ENCODE assay signal across 19 cellular contexts in the genomic region with DNA sequence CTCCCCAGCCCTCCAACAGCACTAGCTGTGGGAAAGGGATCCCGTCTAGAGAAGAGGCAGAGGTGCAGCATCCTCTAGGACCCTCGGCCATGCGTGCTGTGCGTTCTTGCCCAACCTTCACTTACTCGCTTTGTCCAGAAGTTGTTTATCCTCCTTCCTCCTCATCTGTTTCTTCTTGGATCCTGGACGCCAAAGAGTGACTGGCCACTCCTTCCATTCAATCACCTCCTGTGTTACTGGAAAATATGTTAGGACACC.
A peak's percentile ranks its signal among the peaks of the same experiment; 100 is the strongest.
DNase-seq lines count a peak whose midpoint lies in the region; ATAC-seq, FAIRE-seq and TF ChIP-seq lines count a peak whose summit lies in the region.
"Had no signal": no experiment of that assay in that cellular context is flagged by ENCODE, and none has a peak within 500 bp of the region (broad histone marks: within the 10 kb centered on the region; RNA-seq: fewer than 3 reads in every experiment).

No MANE protein-coding gene starts in this region.

- peak overlapping the region; percentile 76 for H4K5ac ChIP-seq in IMR-90 (ENCODE audit: low read depth, low read length)

- TF ChIP-seq EP300 in stomach (IDR thresholded peaks at IDR 0.05) = no peak

- no TSS peak for BruUV-seq in IMR-90 (replicated peaks; lab: Mats Ljungman, UMichigan)

- H3K27me3 Mint-ChIP-seq in neural crest cell (ENCODE audit: low read depth) = no peaks in the 10 kb centered on the region
- no peaks in the 10 kb centered on the region for H3K27me3 Mint-ChIP-seq in T-helper 2 cell treated with Interferon-gamma antibody and Interleukin-4, amounts not matched to agents 5 μg/mL and 100 μg/mL, for 36 hours (ENCODE audit: low read depth)
- H3K27me3 Mint-ChIP-seq: activated B cell treated with CpG ODN at 0.5 μM for 24 hours had no signal

- no peaks in the 10 kb centered on the region for H3K79me1 ChIP-seq in IMR-90 (ENCODE audit: low read depth in 1 of 2, low read length in 2 of 2)

- intact Hi-C loops in IMR-90 (cut with micrococcal nuclease) = loop anchor here (10.0 kb wide), 2 partner anchors 108 to 258 kb away; no protein-coding TSS in a partner anchor
- intact Hi-C loops in stomach (cut with DNase I; ENCODE audit: low total_unique reads) = no loop called here

- peak overlapping the region; percentile 96 for H2BK120ac ChIP-seq in IMR-90 (ENCODE audit: low read depth, low read length)

- H3K36me3 Mint-ChIP-seq in neural crest cell (ENCODE audit: low read depth) = no peaks in the 10 kb centered on the region
- H3K36me3 Mint-ChIP-seq in T-helper 2 cell treated with Interferon-gamma antibody and Interleukin-4, amounts not matched to agents 5 μg/mL and 100 μg/mL, for 36 hours (ENCODE audit: low read depth) = no peaks in the 10 kb centered on the region

- H3K4me3 ChIP-seq in IMR-90 (ENCODE audit: insufficient read depth, low read depth, low read length) (no peak overlapping the region), duodenal mucosa (ENCODE audit: low read depth in 1 of 2, low read length in 2 of 2) (no peak overlapping the region), stomach (no peak overlapping the region)
- H3K4me3 ChIP-seq: mucosa of descending colon, ovary had no signal

- CTCF ChIA-PET in IMR-90 (lab: Yijun Ruan, JAX) = no interaction called here

- dilution Hi-C loops in IMR-90 (cut with HindIII; ENCODE audit: low sequenced_read_pairs, unreplicated experiment) = no loop called here

- peak overlapping the region; percentile 66 for H2AK9ac ChIP-seq in IMR-90 (replicated peaks; ENCODE audit: low read depth, low read length, poor library complexity)

- peak overlapping the region; percentile 96; the same call in 2 of the 3 replicates for H2BK15ac ChIP-seq in IMR-90 (ENCODE audit: low read depth, low read length)

- peak overlapping the region; percentile 86 for H2BK5ac ChIP-seq in IMR-90 (ENCODE audit: low read depth, low read length, poor library complexity, severe bottlenecking)

- peak overlapping the region; percentile 81 for H3K14ac ChIP-seq in IMR-90 (replicated peaks; ENCODE audit: low read depth, low read length)

- peak overlapping the region; percentile 19; the same call in 1 of the 2 replicates for H3K56ac ChIP-seq in IMR-90 (ENCODE audit: extremely low read depth, insufficient read depth, low read length)

- peak overlapping the region; percentile 72 for H2AFZ ChIP-seq in IMR-90 (replicated peaks; ENCODE audit: low read length, poor library complexity)

- H3K9ac ChIP-seq in IMR-90 (ENCODE audit: low read depth, low read length) = no peak overlapping the region
- H3K9ac ChIP-seq in duodenal mucosa (ENCODE audit: low read depth in 1 of 2, low read length in 2 of 2) = no peak overlapping the region

- H4K91ac ChIP-seq in IMR-90 (ENCODE audit: insufficient read depth, low read depth, low read length) = peak overlapping the region; percentile 82

- peak overlapping the region; percentile 98 for H2AK5ac ChIP-seq in IMR-90 (ENCODE audit: low read depth, low read length)

- TF ChIP-seq CTCF in IMR-90 (conservative IDR thresholded peaks at IDR 0.05; ENCODE audit: low read depth, low read length) = no peak
- no peak for TF ChIP-seq CTCF in neural crest cell (conservative IDR thresholded peaks at IDR 0.05)
- no peak for TF ChIP-seq CTCF in stomach (IDR thresholded peaks at IDR 0.05)

- H4K8ac ChIP-seq in IMR-90 (ENCODE audit: low read depth in 2 of 2, low read length in 2 of 2) = peak overlapping the region; percentile 21 to 92; a peak in 3 of 4 replicates

- H3K9me3 ChIP-seq in IMR-90 (ENCODE audit: control insufficient read depth, insufficient read depth, low read length) = no peaks in the 10 kb centered on the region
- H3K9me3 ChIP-seq in duodenal mucosa (ENCODE audit: control insufficient read depth in 1 of 2, low read length in 2 of 2) = no peaks in the 10 kb centered on the region
- no peaks in the 10 kb centered on the region for H3K9me3 ChIP-seq in stomach
- H3K9me3 ChIP-seq: mucosa of descending colon, ovary had no signal

- peak overlapping the region; percentile 68 for H3K18ac ChIP-seq in IMR-90 (ENCODE audit: low read depth, low read length)

- no peaks in the 10 kb centered on the region for H4K20me1 ChIP-seq in IMR-90 (ENCODE audit: insufficient read depth, low read length)

- H3K23ac ChIP-seq in IMR-90 (ENCODE audit: low read depth, low read length) = peak overlapping the region; percentile 87

- WGBS in IMR-90 (ENCODE audit: extremely low coverage in 2 of 2, insufficient read length in 1 of 2), 2 experiments = 85% methylated on average over 4 of the region's 6 CpGs; no CpG with 5 or more reads in 1 of the 2 experiments
- WGBS in stomach, 5 donors = 73 to 92% (median 85%) methylated on average over 6 of the region's 6 CpGs

- H2BK20ac ChIP-seq in IMR-90 (ENCODE audit: low read depth, low read length) = peak overlapping the region; percentile 96

- H3K4me2 ChIP-seq in IMR-90 (ENCODE audit: low read depth, low read length) = no peak overlapping the region

- H3K36me3 ChIP-seq in IMR-90 (ENCODE audit: control insufficient read depth, insufficient read depth, low read length) (no peaks in the 10 kb centered on the region), duodenal mucosa (ENCODE audit: control insufficient read depth in 1 of 2, insufficient read depth in 2 of 2, low read length in 2 of 2) (no peaks in the 10 kb centered on the region), stomach (no peaks in the 10 kb centered on the region)
- H3K36me3 ChIP-seq: ovary had no signal

- peak overlapping the region; percentile 19 for H3K27ac Mint-ChIP-seq in neural crest cell (ENCODE audit: unreplicated experiment)
- no peak overlapping the region for H3K27ac Mint-ChIP-seq in T-helper 2 cell treated with Interferon-gamma antibody and Interleukin-4, amounts not matched to agents 5 μg/mL and 100 μg/mL, for 36 hours
- H3K27ac Mint-ChIP-seq: activated B cell treated with CpG ODN at 0.5 μM for 24 hours had no signal

- TF ChIP-seq RAD21 in IMR-90 (IDR thresholded peaks at IDR 0.05; ENCODE audit: low read length) = no peak

- in situ Hi-C loops in IMR-90 (cut with MboI; ENCODE audit: low sequenced_read_pairs) = no loop called here

- peak overlapping the region; percentile 92 for H3K4ac ChIP-seq in IMR-90 (ENCODE audit: low read depth, low read length)

- ATAC-seq in IMR-90 (ENCODE audit: low read depth) (no peak), HG03095 (IDR thresholded peaks at IDR 0.05; ENCODE audit: unreplicated experiment) (no peak)
- ATAC-seq: left colon had no signal

- H3K4me3 Mint-ChIP-seq in neural crest cell = no peak overlapping the region
- no peak overlapping the region for H3K4me3 Mint-ChIP-seq in T-helper 2 cell treated with Interferon-gamma antibody and Interleukin-4, amounts not matched to agents 5 μg/mL and 100 μg/mL, for 36 hours
- H3K4me3 Mint-ChIP-seq: activated B cell treated with CpG ODN at 0.5 μM for 24 hours had no signal

- DNase-seq in IMR-90 (no peak), neural crest cell (ENCODE audit: low read depth, low spot score) (no peak), stomach (no peak), H54 (ENCODE audit: insufficient read length, low spot score) (no peak), AML-193 (lab: John Stamatoyannopoulos, UW) (no peak)
- DNase-seq in T-helper 2 cell treated with Interferon-gamma antibody and Interleukin-4, amounts not matched to agents 5 μg/mL and 100 μg/mL, for 36 hours (ENCODE audit: low spot score) = no peak
- DNase-seq: activated B cell treated with CpG ODN at 0.5 μM for 24 hours, amniotic stem cell, DND-41, left colon, NCI-H187 treated with DMSO at 0.1 percent for 48 hours, NCI-H446, SHP77 treated with DMSO at 0.1 percent for 48 hours, T-helper 2 cell had no signal

- H3K9me1 ChIP-seq in IMR-90 (ENCODE audit: insufficient read depth, low read length) = peaks cover 38% of the 10 kb centered on the region

- no peak for FAIRE-seq in H54 (lab: Jason Lieb, UNC)
- FAIRE-seq: GM18507 had no signal

- H3K27ac ChIP-seq in IMR-90 (ENCODE audit: insufficient read depth, low read length) = peak overlapping the region; percentile 88
- peak overlapping the region; percentile 55 for H3K27ac ChIP-seq in duodenal mucosa (ENCODE audit: low read depth, low read length)
- peak overlapping the region; percentile 34 to 91 (median 78) for H3K27ac ChIP-seq in stomach

- H3K27me3 ChIP-seq in IMR-90 (ENCODE audit: control insufficient read depth, insufficient read depth, low read length) = no peaks in the 10 kb centered on the region
- H3K27me3 ChIP-seq in duodenal mucosa (ENCODE audit: control insufficient read depth in 1 of 2, insufficient read depth in 2 of 2, low read length in 2 of 2) = no peaks in the 10 kb centered on the region
- H3K27me3 ChIP-seq in stomach = no peaks in the 10 kb centered on the region
- H3K27me3 ChIP-seq: ovary had no signal

- H3K4me1 ChIP-seq in IMR-90 (ENCODE audit: control insufficient read depth, insufficient read depth, low read length) (peaks cover 34% of the 10 kb centered on the region), duodenal mucosa (ENCODE audit: control insufficient read depth in 1 of 2, insufficient read depth in 2 of 2, low read length in 2 of 2) (peaks cover 0 to 8% of the 10 kb centered on the region in 2 donors), stomach (peaks cover 20 to 54% (median 34%) of the 10 kb centered on the region in 4 donors)

- TF ChIP-seq POLR2A in IMR-90 (IDR thresholded peaks at IDR 0.05; ENCODE audit: low read depth, low read length) (no peak), stomach (IDR thresholded peaks at IDR 0.05) (no peak), H54 (IDR thresholded peaks at IDR 0.05; ENCODE audit: low read depth, low read length) (no peak)

- peaks cover 42% of the 10 kb centered on the region for H3K4me1 Mint-ChIP-seq in neural crest cell
- peaks cover 7% of the 10 kb centered on the region for H3K4me1 Mint-ChIP-seq in T-helper 2 cell treated with Interferon-gamma antibody and Interleukin-4, amounts not matched to agents 5 μg/mL and 100 μg/mL, for 36 hours (ENCODE audit: low read depth)

- no peaks in the 10 kb centered on the region for H3K9me3 Mint-ChIP-seq in neural crest cell
- no peaks in the 10 kb centered on the region for H3K9me3 Mint-ChIP-seq in T-helper 2 cell treated with Interferon-gamma antibody and Interleukin-4, amounts not matched to agents 5 μg/mL and 100 μg/mL, for 36 hours
- H3K9me3 Mint-ChIP-seq: activated B cell treated with CpG ODN at 0.5 μM for 24 hours had no signal

- POLR2A ChIA-PET in IMR-90 (lab: Charles Lee; ENCODE audit: unreplicated experiment) = interaction anchor here (1.2 kb wide), 1 partner anchor 14 kb away, joined by 3 read pairs; no protein-coding TSS in a partner anchor

TF ChIP-seq in IMR-90, 13 proteins besides CTCF, POLR2A, EP300 and RAD21 (continues in another document):
- no peak for TF ChIP-seq FOS (IDR thresholded peaks at IDR 0.05; ENCODE audit: low read depth, low read length)
- no peak for TF ChIP-seq CHD1 (IDR thresholded peaks at IDR 0.05; ENCODE audit: low read depth, low read length)
- TF ChIP-seq NFE2L2 (IDR thresholded peaks at IDR 0.05; ENCODE audit: low read depth, low read length) = no peak
- no peak for TF ChIP-seq MAFK (IDR thresholded peaks at IDR 0.05; ENCODE audit: low read depth, low read length)
- TF ChIP-seq SMC3 (IDR thresholded peaks at IDR 0.05; ENCODE audit: low read depth, low read length) = no peak
- no peak for TF ChIP-seq BHLHE40 (IDR thresholded peaks at IDR 0.05; ENCODE audit: low read depth, low read length)
- TF ChIP-seq CEBPB (IDR thresholded peaks at IDR 0.05; ENCODE audit: low read depth, low read length) = no peak
- TF ChIP-seq MXI1 (IDR thresholded peaks at IDR 0.05; ENCODE audit: borderline replicate concordance, low read depth, low read length) = no peak
